Comparison of ENCODE assay signal across 9 cellular contexts in genomic region chr1:148735538-148735937, GRCh38. TPM values are rescaled to one million over a fixed set of nuclear protein-coding genes. Genes with fewer than 3 reads are reported as not detected.
DNase-seq lines count a peak whose midpoint lies in the region; ATAC-seq and TF ChIP-seq lines count a peak whose summit lies in the region.
"Not testable (repeated sequence)": the region's sequence is repeated elsewhere in the genome, so short reads cannot be mapped to it uniquely, and the experiment has no call there.
"Had no signal": no experiment of that assay in that cellular context is flagged by ENCODE, and none has a peak within 500 bp of the region (broad histone marks: within the 10 kb centered on the region; RNA-seq: fewer than 3 reads in every experiment).

No MANE protein-coding gene starts in this region.

- not testable (repeated sequence) for H3K36me3 ChIP-seq in DND-41 (ENCODE audit: insufficient read depth, low read length); right lobe of liver

- not testable (repeated sequence) for H3K4me1 ChIP-seq in DND-41 (ENCODE audit: insufficient read depth, low read length); right lobe of liver

- not testable (repeated sequence) for H3K4me2 ChIP-seq in DND-41 (ENCODE audit: insufficient read depth, low read length)

- not testable (repeated sequence) for H3K27me3 ChIP-seq in DND-41 (ENCODE audit: insufficient read depth, low read length, poor library complexity); right lobe of liver

- H4K20me1 ChIP-seq in DND-41 (ENCODE audit: insufficient read depth, low read length): not testable (repeated sequence)

- not testable (repeated sequence) for H3K27me3 Mint-ChIP-seq in T-cell; effector memory CD8-positive, alpha-beta T cell; stimulated activated naive B cell treated with anti-CD40 and anti-IgM and Interleukin-4, amounts not matched to agents 10 μg/mL and 1 μg/mL and 100 μg/mL, for 72 hours

- ATAC-seq in DND-41 (ENCODE audit: insufficient read depth, low read depth) (peak; percentile 57), GM18907 (IDR thresholded peaks at IDR 0.05; ENCODE audit: unreplicated experiment) (peak; percentile 61), GM21619 (IDR thresholded peaks at IDR 0.05; ENCODE audit: unreplicated experiment) (peak; percentile 52), HG03025 (IDR thresholded peaks at IDR 0.05; ENCODE audit: low FRiP score, unreplicated experiment) (peak; percentile 48), T-cell (replicated peaks in 1 of 4) (peak in 3 of 4 experiments; percentile 19 to 75 (median 74)), right lobe of liver (peak; percentile 59 to 74 (median 66))
- ATAC-seq in effector memory CD8-positive, alpha-beta T cell (replicated peaks): peak; percentile 42
- ATAC-seq in stimulated activated naive B cell treated with anti-CD40 and anti-IgM and Interleukin-4, amounts not matched to agents 10 μg/mL and 1 μg/mL and 100 μg/mL, for 72 hours (replicated peaks): peak; percentile 78 to 83

- not testable (repeated sequence) for H3K36me3 Mint-ChIP-seq in T-cell; effector memory CD8-positive, alpha-beta T cell (ENCODE audit: insufficient read depth); stimulated activated naive B cell treated with anti-CD40 and anti-IgM and Interleukin-4, amounts not matched to agents 10 μg/mL and 1 μg/mL and 100 μg/mL, for 72 hours

- CTCF ChIA-PET in T-cell (lab: Charles Lee): not testable (repeated sequence)

- not testable (repeated sequence) for H3K4me3 Mint-ChIP-seq in T-cell; effector memory CD8-positive, alpha-beta T cell; stimulated activated naive B cell treated with anti-CD40 and anti-IgM and Interleukin-4, amounts not matched to agents 10 μg/mL and 1 μg/mL and 100 μg/mL, for 72 hours

- not testable (repeated sequence) for H3K9me3 Mint-ChIP-seq in T-cell; effector memory CD8-positive, alpha-beta T cell; stimulated activated naive B cell treated with anti-CD40 and anti-IgM and Interleukin-4, amounts not matched to agents 10 μg/mL and 1 μg/mL and 100 μg/mL, for 72 hours

- H3K9ac ChIP-seq in DND-41 (ENCODE audit: low read depth, low read length): not testable (repeated sequence)

- not testable (repeated sequence) for H3K27ac ChIP-seq in DND-41 (ENCODE audit: low read length); right lobe of liver

- DNase-seq in DND-41; T-cell; effector memory CD8-positive, alpha-beta T cell; right lobe of liver; stimulated activated naive B cell treated with anti-CD40 and anti-IgM and Interleukin-4, amounts not matched to agents 10 μg/mL and 1 μg/mL and 100 μg/mL, for 72 hours: not testable (repeated sequence)

- H3K9me3 ChIP-seq in DND-41 (ENCODE audit: insufficient read depth, low read length, severe bottlenecking); right lobe of liver: not testable (repeated sequence)

- not testable (repeated sequence) for H3K27ac Mint-ChIP-seq in T-cell; effector memory CD8-positive, alpha-beta T cell; stimulated activated naive B cell treated with anti-CD40 and anti-IgM and Interleukin-4, amounts not matched to agents 10 μg/mL and 1 μg/mL and 100 μg/mL, for 72 hours

- not testable (repeated sequence) for H2AFZ ChIP-seq in DND-41 (ENCODE audit: low read depth, low read length)

- POLR2A ChIA-PET in T-cell (lab: Charles Lee): not testable (repeated sequence)

- not testable (repeated sequence) for H3K4me1 Mint-ChIP-seq in T-cell; effector memory CD8-positive, alpha-beta T cell (ENCODE audit: low read depth in 2 of 2); stimulated activated naive B cell treated with anti-CD40 and anti-IgM and Interleukin-4, amounts not matched to agents 10 μg/mL and 1 μg/mL and 100 μg/mL, for 72 hours

- intact Hi-C loops in right lobe of liver (cut with DNase I): not testable (repeated sequence)

- no CpG with 5 or more reads among the region's 1 CpG for WGBS in right lobe of liver (ENCODE audit: insufficient coverage, low coverage, low lambda C conversion rate, missing lambda C conversion rate)

- not testable (repeated sequence) for H3K4me3 ChIP-seq in DND-41 (ENCODE audit: low read depth in 1 of 2, low read length in 2 of 2); right lobe of liver

- not testable (repeated sequence) for TF ChIP-seq CTCF in DND-41 (IDR thresholded peaks at IDR 0.05; ENCODE audit: borderline replicate concordance, extremely low read depth, low read length, poor library complexity, severe bottlenecking); right lobe of liver (IDR thresholded peaks at IDR 0.05)

- TF ChIP-seq POLR2A in right lobe of liver (IDR thresholded peaks at IDR 0.05): not testable (repeated sequence)

- H3K79me2 ChIP-seq in DND-41 (ENCODE audit: insufficient read depth, low read length): not testable (repeated sequence)

RNA-seq across cellular contexts. Expression of gene NUDT4B, which starts 13.0 kb away (rescaled TPM):
- total RNA-seq in T-cell: 1 to 10 TPM in 1 of 5 donors, under 1 TPM in 1, not detected in 3; 0.55 to 1.9 TPM
- 10 to 100 TPM in 1 of 6 experiments, 1 to 10 TPM in 4, under 1 TPM in 1; 0.42 to 17.6 (median 2.5) TPM for total RNA-seq in right lobe of liver
- total RNA-seq: MCF 10A had no signal
